In the genomic region with DNA sequence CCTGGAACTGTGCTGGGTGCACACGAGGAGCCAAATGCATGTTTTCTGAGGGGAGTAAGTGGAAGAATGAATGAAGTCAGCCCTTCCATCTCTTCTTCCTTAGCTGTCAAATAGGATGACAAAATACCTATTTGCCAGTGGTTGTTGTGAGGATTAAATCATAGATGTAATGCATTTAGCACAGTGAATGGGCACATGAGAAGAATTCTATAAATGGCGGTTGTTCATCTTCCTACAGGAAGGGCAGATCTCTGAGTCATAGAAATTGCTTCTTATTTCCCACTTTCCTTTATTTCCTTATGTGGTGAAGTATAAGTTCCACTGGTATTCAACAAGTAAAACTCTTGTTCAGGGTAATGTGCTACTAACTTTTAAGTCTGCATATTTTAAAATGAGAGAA, we compare ENCODE assay signal across 24 cellular contexts.
DNase-seq lines count a peak whose midpoint lies in the region; ATAC-seq lines count a peak whose summit lies in the region.
"Had no signal": no experiment of that assay in that cellular context is flagged by ENCODE, and none has a peak within 500 bp of the region (broad histone marks: within the 10 kb centered on the region; RNA-seq: fewer than 3 reads in every experiment).

No MANE protein-coding gene starts in this region.

- H3K36me3 ChIP-seq in BLaER1 treated with 17β-estradiol and CSF1 and Interleukin-3, amounts not matched to agents 10 nM and 100 nM: no peaks in the 10 kb centered on the region
- no peaks in the 10 kb centered on the region for H3K36me3 ChIP-seq in stomach smooth muscle (ENCODE audit: control insufficient read depth in 2 of 2, insufficient read depth in 2 of 2, low read length in 2 of 2)
- H3K36me3 ChIP-seq: tibial nerve, WERI-Rb-1 had no signal

- peak overlapping the region in 3 of 11 experiments; percentile 6 to 51 (median 48); a peak in 5 of 22 replicates for H3K27ac ChIP-seq in BLaER1 treated with 17β-estradiol and CSF1 and Interleukin-3, amounts not matched to agents 10 nM and 100 nM
- H3K27ac ChIP-seq in caudate nucleus (ENCODE audit: low read depth, low read length): peak overlapping the region; percentile 82
- peak overlapping the region; percentile 53 for H3K27ac ChIP-seq in stomach smooth muscle (ENCODE audit: low read length)
- H3K27ac ChIP-seq: WERI-Rb-1 had no signal

- H3K9ac ChIP-seq in BLaER1 treated with 17β-estradiol and CSF1 and Interleukin-3, amounts not matched to agents 10 nM and 100 nM: no peak overlapping the region
- H3K9ac ChIP-seq in stomach smooth muscle (ENCODE audit: low read length in 2 of 2): no peak overlapping the region

- peaks cover 18 to 57% (median 44%) of the 10 kb centered on the region in 10 experiments for H3K4me1 ChIP-seq in BLaER1 treated with 17β-estradiol and CSF1 and Interleukin-3, amounts not matched to agents 10 nM and 100 nM
- peaks cover 9% of the 10 kb centered on the region for H3K4me1 ChIP-seq in stomach smooth muscle (ENCODE audit: control insufficient read depth, insufficient read depth, low read length)

- no peaks in the 10 kb centered on the region for H3K27me3 ChIP-seq in BLaER1 treated with 17β-estradiol and CSF1 and Interleukin-3, amounts not matched to agents 10 nM and 100 nM
- H3K27me3 ChIP-seq in stomach smooth muscle (ENCODE audit: control insufficient read depth in 1 of 2, insufficient read depth in 2 of 2, low read length in 2 of 2): no peaks in the 10 kb centered on the region
- H3K27me3 ChIP-seq: tibial nerve had no signal

- H3K4me3 ChIP-seq in BLaER1 treated with 17β-estradiol and CSF1 and Interleukin-3, amounts not matched to agents 10 nM and 100 nM: no peak overlapping the region
- no peak overlapping the region for H3K4me3 ChIP-seq in stomach smooth muscle (ENCODE audit: low read length in 2 of 2)
- H3K4me3 ChIP-seq: GM12878, K562, tibial nerve had no signal

- no peak for ATAC-seq in GM19463 (IDR thresholded peaks at IDR 0.05; ENCODE audit: unreplicated experiment)
- ATAC-seq: GM12878, HCT116, K562, sciatic nerve had no signal

- DNase-seq in caudate nucleus (lab: John Stamatoyannopoulos, UW): no peak
- peak; percentile 17 for DNase-seq in kidney tubule cell (ENCODE audit: low spot score)
- no peak for DNase-seq in midbrain (lab: John Stamatoyannopoulos, UW)
- DNase-seq in RPMI8226: no peak
- DNase-seq: activated CD4-positive, alpha-beta T cell treated with anti-CD3 and anti-CD28 coated beads for 48 hours; activated gamma-delta T cell; activated T-cell treated with anti-CD3 and anti-CD28 coated beads, Interleukin-2, amount 50 U/mL, for 24 hours; cortex of kidney; NCI-H1105 treated with DMSO at 0.1 percent for 48 hours; NCI-H1930; NCI-H526 treated with DMSO at 0.1 percent for 48 hours; SIG-M5; stimulated activated naive CD4-positive, alpha-beta T cell; SW 1271; T-helper 9 cell; WERI-Rb-1 had no signal

- no peaks in the 10 kb centered on the region for H4K20me1 ChIP-seq in BLaER1 treated with 17β-estradiol and CSF1 and Interleukin-3, amounts not matched to agents 10 nM and 100 nM

- H3K4me2 ChIP-seq in BLaER1 treated with 17β-estradiol and CSF1 and Interleukin-3, amounts not matched to agents 10 nM and 100 nM: peak overlapping the region; percentile 39 to 81 (median 49)

- H3K9me3 ChIP-seq in BLaER1 treated with 17β-estradiol and CSF1 and Interleukin-3, amounts not matched to agents 10 nM and 100 nM (replicated peaks in 1 of 11): peaks cover 0 to 14% (median 7%) of the 10 kb centered on the region in 11 experiments; a peak in 10 of 22 replicates
- no peaks in the 10 kb centered on the region for H3K9me3 ChIP-seq in stomach smooth muscle (ENCODE audit: control insufficient read depth in 2 of 2, low read length in 2 of 2)
- H3K9me3 ChIP-seq: tibial nerve had no signal
